1 cellular context compared by ENCODE assay signal in genomic region chr1:20551945-20552727, GRCh38.
TF ChIP-seq lines count a peak whose summit lies in the region.

FAM43B (plus strand) TSS chr1:20552573; CDS start chr1:20552974, 401 bp downstream.

TF ChIP-seq in K562, 482 proteins besides CTCF, POLR2A, EP300 and RAD21 (continued from another document):
- TF ChIP-seq PRDM10 (IDR thresholded peaks at IDR 0.05; ENCODE audit: partially characterized antibody) (peak; percentile 96), CC2D1A (IDR thresholded peaks at IDR 0.05) (no peak), MAFK (IDR thresholded peaks at IDR 0.05; ENCODE audit: low read length) (no peak), SMAD2 (IDR thresholded peaks at IDR 0.05; ENCODE audit: low read depth, low read length) (no peak), ATF7 (IDR thresholded peaks at IDR 0.05) (peak; percentile 86)
